ENCODE assay signal across 2 cellular contexts in genomic region chr10:132421377-132422168, GRCh38.
A peak's percentile ranks its signal among the peaks of the same experiment; 100 is the strongest.
TF ChIP-seq lines count a peak whose summit lies in the region.

No MANE protein-coding gene starts in this region.

TF ChIP-seq in GM23338, 12 proteins besides CTCF, POLR2A, EP300 and RAD21 (continued from another document):
- TF ChIP-seq JUNB (IDR thresholded peaks at IDR 0.05; ENCODE audit: unreplicated experiment), result no peak
- no peak for TF ChIP-seq ETS1 (IDR thresholded peaks at IDR 0.05)
- no peak for TF ChIP-seq REST (IDR thresholded peaks at IDR 0.05; ENCODE audit: unreplicated experiment)
- TF ChIP-seq ZNF114 (CRISPR knock-in tag; IDR thresholded peaks at IDR 0.05), result no peak
- TF ChIP-seq ZNF331 (CRISPR knock-in tag; IDR thresholded peaks at IDR 0.05; ENCODE audit: low read depth), result no peak
- no peak for TF ChIP-seq NANOG (IDR thresholded peaks at IDR 0.05; ENCODE audit: borderline replicate concordance)
- no peak for TF ChIP-seq STAT1 (IDR thresholded peaks at IDR 0.05; ENCODE audit: unreplicated experiment)
- no peak for TF ChIP-seq POLR2AphosphoS5 (IDR thresholded peaks at IDR 0.05; ENCODE audit: low read depth)
- no peak for TF ChIP-seq ZNF462 (CRISPR knock-in tag; IDR thresholded peaks at IDR 0.05)
- TF ChIP-seq EZH2phosphoT487 (IDR thresholded peaks at IDR 0.05; ENCODE audit: unreplicated experiment), result no peak
TF ChIP-seq in GM23338: peak in this region for 0.

TF ChIP-seq in HepG2, 621 proteins besides CTCF, POLR2A, EP300 and RAD21 (continued from another document and continues in another):
- TF ChIP-seq RXRB (CRISPR knock-in tag; IDR thresholded peaks at IDR 0.05; ENCODE audit: borderline replicate concordance) (0 out of 2 replicates have a peak, but pooled peaks have one; percentile 37), GABPB1 (CRISPR knock-in tag; IDR thresholded peaks at IDR 0.05) (peak; percentile 50), POLR2G (IDR thresholded peaks at IDR 0.05; ENCODE audit: low read depth, low read length) (0 out of 2 replicates have a peak, but pooled peaks have one; percentile 41), RBFOX2 (IDR thresholded peaks at IDR 0.05; ENCODE audit: low read depth, low read length) (peak; percentile 35; the same call in 1 of the 2 replicates), SAP130 (CRISPR knock-in tag; IDR thresholded peaks at IDR 0.05; ENCODE audit: low read depth) (peak; percentile 43; the same call in 1 of the 2 replicates), TARDBP (CRISPR knock-in tag; IDR thresholded peaks at IDR 0.05) (peak; percentile 47; the same call in 1 of the 2 replicates), TFAP4 (IDR thresholded peaks at IDR 0.05; ENCODE audit: borderline replicate concordance, low read depth) (peak; percentile 76; the same call in 1 of the 2 replicates), ZNF510 (CRISPR knock-in tag; IDR thresholded peaks at IDR 0.05; ENCODE audit: low read depth) (no peak), HDAC2 (CRISPR knock-in tag; IDR thresholded peaks at IDR 0.05) (peak; percentile 42; the same call in 1 of the 2 replicates), LCORL (IDR thresholded peaks at IDR 0.05) (no peak), LCORL (CRISPR knock-in tag; IDR thresholded peaks at IDR 0.05) (peak; percentile 82), TEAD2 (CRISPR knock-in tag; IDR thresholded peaks at IDR 0.05) (no peak), HMGXB3 (CRISPR knock-in tag; IDR thresholded peaks at IDR 0.05; ENCODE audit: borderline replicate concordance) (no peak), ZNF350 (CRISPR knock-in tag; IDR thresholded peaks at IDR 0.05; ENCODE audit: borderline replicate concordance, low read depth) (0 out of 2 replicates have a peak, but pooled peaks have one; percentile 30), TEAD3 (CRISPR knock-in tag; optimal IDR thresholded peaks at IDR 0.05; ENCODE audit: borderline replicate concordance) (peak; percentile 3), ZFP36L1 (CRISPR knock-in tag; IDR thresholded peaks at IDR 0.05) (peak; percentile 51; the same call in 1 of the 2 replicates), NR2F6 (IDR thresholded peaks at IDR 0.05) (peak; percentile 54; the same call in 1 of the 2 replicates), NR2F6 (CRISPR knock-in tag; IDR thresholded peaks at IDR 0.05) (no peak; the same call in 1 of the 2 replicates), SP5 (CRISPR knock-in tag; IDR thresholded peaks at IDR 0.05; ENCODE audit: borderline replicate concordance, low read depth) (peak; percentile 17; the same call in 1 of the 2 replicates), CCDC6 (CRISPR knock-in tag; IDR thresholded peaks at IDR 0.05) (0 out of 2 replicates have a peak, but pooled peaks have one; percentile 45), PHF8 (CRISPR knock-in tag; IDR thresholded peaks at IDR 0.05) (peak; percentile 69), ZNF713 (CRISPR knock-in tag; IDR thresholded peaks at IDR 0.05) (no peak), RARA (CRISPR knock-in tag; IDR thresholded peaks at IDR 0.05) (peak; percentile 27), KLF16 (CRISPR knock-in tag; IDR thresholded peaks at IDR 0.05) (0 out of 4 replicates have a peak, but pooled peaks of 1 of the 2 experiments have one; percentile 43), KAT8 (CRISPR knock-in tag; IDR thresholded peaks at IDR 0.05) (0 out of 2 replicates have a peak, but pooled peaks have one; percentile 26), SALL1 (CRISPR knock-in tag; IDR thresholded peaks at IDR 0.05) (peak; percentile 41), ZNF124 (CRISPR knock-in tag; IDR thresholded peaks at IDR 0.05) (0 out of 2 replicates have a peak, but pooled peaks have one; percentile 26), ZNF687 (CRISPR knock-in tag; IDR thresholded peaks at IDR 0.05) (peak; percentile 76), MAFG (CRISPR knock-in tag; IDR thresholded peaks at IDR 0.05) (no peak), ZNF432 (CRISPR knock-in tag; IDR thresholded peaks at IDR 0.05; ENCODE audit: borderline replicate concordance) (no peak), PAXIP1 (CRISPR knock-in tag; conservative IDR thresholded peaks at IDR 0.05) (peak; percentile 38), TAF15 (IDR thresholded peaks at IDR 0.05; ENCODE audit: low read depth, low read length, poor library complexity, severe bottlenecking) (peak; percentile 14), HDAC1 (CRISPR knock-in tag; IDR thresholded peaks at IDR 0.05) (peak; percentile 44; the same call in 1 of the 2 replicates), ZNF17 (CRISPR knock-in tag; IDR thresholded peaks at IDR 0.05) (no peak), GLMP (CRISPR knock-in tag; IDR thresholded peaks at IDR 0.05; ENCODE audit: borderline replicate concordance) (no peak), RXRA (CRISPR knock-in tag; IDR thresholded peaks at IDR 0.05) (peak; percentile 37; the same call in 1 of the 2 replicates), ZBTB7B (CRISPR knock-in tag; IDR thresholded peaks at IDR 0.05) (peak; percentile 74), MYC (CRISPR knock-in tag; IDR thresholded peaks at IDR 0.05; ENCODE audit: borderline replicate concordance) (0 out of 2 replicates have a peak, but pooled peaks have one; percentile 3), KDM2A (CRISPR knock-in tag; IDR thresholded peaks at IDR 0.05; ENCODE audit: borderline replicate concordance, low read depth) (0 out of 2 replicates have a peak, but pooled peaks have one; percentile 33), ZNF652 (CRISPR knock-in tag; IDR thresholded peaks at IDR 0.05; ENCODE audit: borderline replicate concordance, low read depth) (no peak), NRL (CRISPR knock-in tag; IDR thresholded peaks at IDR 0.05; ENCODE audit: borderline replicate concordance) (0 out of 2 replicates have a peak, but pooled peaks have one; percentile 39), ZNF891 (CRISPR knock-in tag; IDR thresholded peaks at IDR 0.05) (0 out of 2 replicates have a peak, but pooled peaks have one; percentile 47), HNF4A (CRISPR knock-in tag; IDR thresholded peaks at IDR 0.05) (peak; percentile 19; the same call in 1 of the 2 replicates), HNF1B (CRISPR knock-in tag; IDR thresholded peaks at IDR 0.05) (peak; percentile 46; the same call in 1 of the 2 replicates)
